In genomic region chr7:115511330-115511729, GRCh38 we compare ENCODE assay signal across 22 cellular contexts.
A peak's percentile ranks its signal among the peaks of the same experiment; 100 is the strongest.
DNase-seq lines count a peak whose midpoint lies in the region; ATAC-seq and TF ChIP-seq lines count a peak whose summit lies in the region.
"Had no signal": no experiment of that assay in that cellular context is flagged by ENCODE, and none has a peak within 500 bp of the region (broad histone marks: within the 10 kb centered on the region; RNA-seq: fewer than 3 reads in every experiment).

No MANE protein-coding gene starts in this region.

- H3K4me3 ChIP-seq in DOHH2 (ENCODE audit: low read length) (no peak overlapping the region), MM.1S (ENCODE audit: low read length) (no peak overlapping the region), Panc1 (ENCODE audit: low read depth in 2 of 2, low read length in 2 of 2) (no peak overlapping the region)
- H3K4me3 ChIP-seq: A549, MG63, SJCRH30 had no signal

- BruUV-seq in Panc1 (replicated peaks; lab: Mats Ljungman, UMichigan), result no TSS peak

- H3K79me2 ChIP-seq in DOHH2 (ENCODE audit: control insufficient read depth, low read length) (no peaks in the 10 kb centered on the region), MM.1S (ENCODE audit: low read length) (no peaks in the 10 kb centered on the region)

- POLR2A ChIA-PET in Panc1 (lab: Charles Lee), result no interaction called here

- no peaks in the 10 kb centered on the region for H3K9me3 ChIP-seq in DOHH2 (ENCODE audit: control insufficient read depth, insufficient read depth, low read length)
- no peaks in the 10 kb centered on the region for H3K9me3 ChIP-seq in MM.1S (replicated peaks; ENCODE audit: insufficient read depth, low read length)
- H3K9me3 ChIP-seq in Panc1 (ENCODE audit: control insufficient read depth, insufficient read depth, low read depth, low read length), result no peaks in the 10 kb centered on the region
- H3K9me3 ChIP-seq: A549, BE2C, MG63, SJCRH30 had no signal

- TF ChIP-seq CTCF in 22Rv1 (IDR thresholded peaks at IDR 0.05), result peak; percentile 34
- TF ChIP-seq CTCF in DOHH2 (IDR thresholded peaks at IDR 0.05; ENCODE audit: low read depth, low read length, poor library complexity, severe bottlenecking), result peak; percentile 14
- 0 out of 2 replicates have a peak, but pooled peaks have one; percentile 3 for TF ChIP-seq CTCF in MM.1S (IDR thresholded peaks at IDR 0.05; ENCODE audit: low read length)
- peak; percentile 6; the same call in 1 of the 2 replicates for TF ChIP-seq CTCF in Panc1 (IDR thresholded peaks at IDR 0.05)

- H3K9me2 ChIP-seq in DOHH2 (replicated peaks; ENCODE audit: control insufficient read depth, low read length), result no peaks in the 10 kb centered on the region
- H3K9me2 ChIP-seq in MM.1S (replicated peaks; ENCODE audit: insufficient read depth, low read length), result no peaks in the 10 kb centered on the region

- H3K9ac ChIP-seq in MM.1S (ENCODE audit: low read length), result no peak overlapping the region

- H3K36me3 Mint-ChIP-seq in activated naive CD4-positive, alpha-beta T cell treated with anti-CD3 and anti-CD28 coated beads, Interleukin-2, amount 50 U/mL, for 72 hours, result no peaks in the 10 kb centered on the region

- H3K4me2 ChIP-seq in DOHH2 (ENCODE audit: low read length) (no peak overlapping the region), MM.1S (ENCODE audit: low read depth, low read length) (no peak overlapping the region)
- H3K4me2 ChIP-seq: A549 had no signal

- H3F3A ChIP-seq in DOHH2 (ENCODE audit: control insufficient read depth, insufficient read depth) (no peaks in the 10 kb centered on the region), MM.1S (ENCODE audit: insufficient read depth, low read length) (no peaks in the 10 kb centered on the region)

- H3K27ac ChIP-seq in 22Rv1 (no peak overlapping the region), DOHH2 (ENCODE audit: low read depth, low read length) (no peak overlapping the region), MM.1S (ENCODE audit: low read length) (no peak overlapping the region), Panc1 (ENCODE audit: low read length) (no peak overlapping the region)
- H3K27ac ChIP-seq: A549, SJCRH30 had no signal

- no peaks in the 10 kb centered on the region for H3K27me3 ChIP-seq in DOHH2 (ENCODE audit: control insufficient read depth, low read length)
- H3K27me3 ChIP-seq in MM.1S (replicated peaks; ENCODE audit: insufficient read depth, low read length), result no peaks in the 10 kb centered on the region
- H3K27me3 ChIP-seq in Panc1 (ENCODE audit: control insufficient read depth, insufficient read depth, low read length), result no peaks in the 10 kb centered on the region
- H3K27me3 ChIP-seq: BE2C, MG63, SJCRH30 had no signal

- H4K20me1 ChIP-seq in DOHH2 (ENCODE audit: control insufficient read depth, insufficient read depth, low read depth, low read length) (no peaks in the 10 kb centered on the region), MM.1S (ENCODE audit: insufficient read depth, low read length) (no peaks in the 10 kb centered on the region)

- no peaks in the 10 kb centered on the region for H3K9me3 Mint-ChIP-seq in activated naive CD4-positive, alpha-beta T cell treated with anti-CD3 and anti-CD28 coated beads, Interleukin-2, amount 50 U/mL, for 72 hours
- H3K9me3 Mint-ChIP-seq: CD4-positive, alpha-beta T cell had no signal

- no peak overlapping the region for H3K27ac Mint-ChIP-seq in activated naive CD4-positive, alpha-beta T cell treated with anti-CD3 and anti-CD28 coated beads, Interleukin-2, amount 50 U/mL, for 72 hours
- H3K27ac Mint-ChIP-seq: CD4-positive, alpha-beta T cell had no signal

- intact Hi-C loops in Panc1 (cut with micrococcal nuclease; ENCODE audit: unreplicated experiment), result no loop called here

- in situ Hi-C loops in Panc1 (cut with HindIII; ENCODE audit: low pct_unique_long_range_greater_than_20kb, low sequenced_read_pairs), result no loop called here

- no peaks in the 10 kb centered on the region for H3K36me3 ChIP-seq in DOHH2 (ENCODE audit: control insufficient read depth, low read length)
- no peaks in the 10 kb centered on the region for H3K36me3 ChIP-seq in MM.1S (replicated peaks; ENCODE audit: insufficient read depth, low read length)
- no peaks in the 10 kb centered on the region for H3K36me3 ChIP-seq in Panc1 (ENCODE audit: control insufficient read depth, insufficient read depth, low read length)
- H3K36me3 ChIP-seq: BE2C, MG63, SJCRH30 had no signal

- no peak overlapping the region for H2AFZ ChIP-seq in MM.1S (ENCODE audit: low read length)

- ATAC-seq in Panc1 (no peak), HG03469 (IDR thresholded peaks at IDR 0.05; ENCODE audit: unreplicated experiment) (no peak)
- no peak for ATAC-seq in activated naive CD4-positive, alpha-beta T cell treated with anti-CD3 and anti-CD28 coated beads, Interleukin-2, amount 50 U/mL, for 72 hours
- ATAC-seq: A549 had no signal

- H3K4me1 ChIP-seq in DOHH2 (ENCODE audit: control insufficient read depth, low read length), result no peaks in the 10 kb centered on the region
- H3K4me1 ChIP-seq in MM.1S (ENCODE audit: low read length), result no peaks in the 10 kb centered on the region
- no peaks in the 10 kb centered on the region for H3K4me1 ChIP-seq in Panc1 (ENCODE audit: control insufficient read depth, insufficient read depth, low read length)
- H3K4me1 ChIP-seq: A549, BE2C had no signal

- DNase-seq in MM.1S, result no peak
- no peak for DNase-seq in Panc1 (ENCODE audit: low read depth, low spot score)
- DNase-seq in activated naive CD4-positive, alpha-beta T cell treated with anti-CD3 and anti-CD28 coated beads, Interleukin-2, amount 50 U/mL, for 72 hours (ENCODE audit: low spot score in 2 of 2), result no peak
- DNase-seq in SK-N-DZ (ENCODE audit: low spot score), result no peak
- no peak for DNase-seq in AG08395 (ENCODE audit: low spot score)
- DNase-seq: BE2C; CD4-positive, alpha-beta T cell; COR-L47; EL; IMR-90; MG63; NCI-H1048; NCI-H1417 treated with DMSO at 0.1 percent for 48 hours; NCI-H187; NCI-H2107; NCI-H446 treated with DMSO at 0.1 percent for 48 hours; NCI-H748 treated with DMSO at 0.1 percent for 48 hours; SJCRH30 had no signal

- CTCF ChIA-PET in Panc1 (lab: Charles Lee), result no interaction called here
